18 cellular contexts compared by ENCODE assay signal in the genomic region with DNA sequence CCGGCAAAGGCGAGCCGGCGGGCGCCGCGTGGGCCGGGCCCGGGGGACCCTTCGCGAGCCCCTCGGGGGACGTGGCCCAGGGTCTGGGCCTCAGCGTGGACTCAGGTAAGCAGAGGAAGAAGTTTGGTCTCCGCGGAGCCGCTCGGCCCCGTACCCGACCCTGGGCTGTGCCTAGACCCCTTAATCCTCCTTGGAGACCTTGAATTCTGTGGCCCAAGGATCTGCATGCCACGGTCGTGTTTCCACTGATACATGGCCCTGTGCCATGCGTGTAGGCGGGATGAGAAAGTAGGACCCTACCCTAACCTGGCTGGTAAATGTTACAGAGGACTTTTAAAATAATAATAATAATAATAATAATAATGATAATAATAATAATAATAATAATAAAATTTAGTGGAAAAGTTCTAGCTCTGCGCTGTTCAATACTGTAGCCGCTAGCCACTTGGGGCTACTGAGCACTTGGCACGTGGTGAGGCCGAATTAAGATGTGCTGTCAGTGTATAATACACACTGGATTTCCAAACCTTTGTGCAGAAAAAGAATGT. TPM values are rescaled to one million over a fixed set of nuclear protein-coding genes. Genes with fewer than 3 reads are reported as not detected.
DNase-seq lines count a peak whose midpoint lies in the region; ATAC-seq, FAIRE-seq and TF ChIP-seq lines count a peak whose summit lies in the region.
"Had no signal": no experiment of that assay in that cellular context is flagged by ENCODE, and none has a peak within 500 bp of the region (broad histone marks: within the 10 kb centered on the region; RNA-seq: fewer than 3 reads in every experiment).

No MANE protein-coding gene starts in this region.

- H4K20me1 ChIP-seq in H1 (replicated peaks in 1 of 2; ENCODE audit: control insufficient read depth in 1 of 2, insufficient read depth in 2 of 2, low read length in 2 of 2) (peaks cover 2 to 10% of the 10 kb centered on the region in 2 experiments), smooth muscle cell (ENCODE audit: low read depth) (no peaks in the 10 kb centered on the region)

- TF ChIP-seq EP300 in H1 (IDR thresholded peaks at IDR 0.05; ENCODE audit: borderline replicate concordance in 1 of 2, low read depth in 2 of 2, low read length in 2 of 2), result no peak

- TF ChIP-seq CTCF in H1 (IDR thresholded peaks at IDR 0.05; ENCODE audit: control extremely low read depth in 1 of 3, insufficient read depth in 1 of 3, low read depth in 1 of 3, low read length in 3 of 3), result no peak
- no peak for TF ChIP-seq CTCF in smooth muscle cell (IDR thresholded peaks at IDR 0.05; ENCODE audit: borderline replicate concordance, insufficient read depth, poor library complexity, severe bottlenecking)
- TF ChIP-seq CTCF in BE2C (IDR thresholded peaks at IDR 0.05; ENCODE audit: low read depth, low read length), result no peak

- TF ChIP-seq POLR2A in H1 (IDR thresholded peaks at IDR 0.05; ENCODE audit: control extremely low read depth in 1 of 2, low read depth in 2 of 2, low read length in 2 of 2), result no peak

- no peak overlapping the region for H3K23ac ChIP-seq in H1 (ENCODE audit: insufficient read length)

- DNase-seq in H1 (ENCODE audit: low read depth in 1 of 2, low spot score in 2 of 2) (no peak), smooth muscle cell (lab: John Stamatoyannopoulos, UW; ENCODE audit: unreplicated experiment) (no peak), ecto neural progenitor cell (ENCODE audit: low spot score) (no peak), BE2C (no peak)
- DNase-seq in activated T-helper 2 cell treated with anti-CD3 and anti-CD28 coated beads, Interferon-gamma antibody, Interleukin-2, Interleukin-4, amounts not matched to agents 10 μg/mL and 5 μg/mL and 100 μg/mL, durations not matched to agents 14 hours and 24 hours and 36 hours (ENCODE audit: low spot score), result no peak
- DNase-seq: activated CD4-positive, CD25-positive, alpha-beta regulatory T cell; activated gamma-delta T cell treated with Interleukin-2 at 50 U/mL for 16 hours; MM.1S; NCI-H510A; Right ventricle myocardium superior; stimulated activated CD4-positive, alpha-beta T cell treated with anti-CD3 and anti-CD28 coated beads, Interleukin-2, amount 100 ng/mL, for 24 hours had no signal

- no peaks in the 10 kb centered on the region for H3K9me3 Mint-ChIP-seq in activated T-helper 2 cell treated with anti-CD3 and anti-CD28 coated beads, Interferon-gamma antibody, Interleukin-2, Interleukin-4, amounts not matched to agents 10 μg/mL and 5 μg/mL and 100 μg/mL, durations not matched to agents 14 hours and 24 hours and 36 hours
- no peaks in the 10 kb centered on the region for H3K9me3 Mint-ChIP-seq in stimulated activated memory B cell treated with anti-CD40 and anti-IgM and Interleukin-4, amounts not matched to agents 10 μg/mL and 1 μg/mL and 100 μg/mL, for 72 hours
- H3K9me3 Mint-ChIP-seq: T-helper 1 cell treated with Interleukin-12 subunit alpha and Interleukin-12 subunit beta and Interleukin-4 antibody, amounts not matched to agents 30 μg/mL and 1 μg/mL, for 36 hours had no signal

- H3K27me3 Mint-ChIP-seq in activated T-helper 2 cell treated with anti-CD3 and anti-CD28 coated beads, Interferon-gamma antibody, Interleukin-2, Interleukin-4, amounts not matched to agents 10 μg/mL and 5 μg/mL and 100 μg/mL, durations not matched to agents 14 hours and 24 hours and 36 hours (ENCODE audit: low read depth), result peaks cover 85% of the 10 kb centered on the region
- peaks cover 77% of the 10 kb centered on the region for H3K27me3 Mint-ChIP-seq in stimulated activated memory B cell treated with anti-CD40 and anti-IgM and Interleukin-4, amounts not matched to agents 10 μg/mL and 1 μg/mL and 100 μg/mL, for 72 hours

- H3K4me3 Mint-ChIP-seq in activated T-helper 2 cell treated with anti-CD3 and anti-CD28 coated beads, Interferon-gamma antibody, Interleukin-2, Interleukin-4, amounts not matched to agents 10 μg/mL and 5 μg/mL and 100 μg/mL, durations not matched to agents 14 hours and 24 hours and 36 hours (ENCODE audit: low read depth), result no peak overlapping the region
- no peak overlapping the region for H3K4me3 Mint-ChIP-seq in stimulated activated memory B cell treated with anti-CD40 and anti-IgM and Interleukin-4, amounts not matched to agents 10 μg/mL and 1 μg/mL and 100 μg/mL, for 72 hours
- H3K4me3 Mint-ChIP-seq: T-helper 1 cell treated with Interleukin-12 subunit alpha and Interleukin-12 subunit beta and Interleukin-4 antibody, amounts not matched to agents 30 μg/mL and 1 μg/mL, for 36 hours had no signal

- no peak overlapping the region for H4K91ac ChIP-seq in H1 (replicated peaks; ENCODE audit: insufficient read length, low read length)

- H3K9me3 ChIP-seq in HUES64 (ENCODE audit: insufficient read depth, low read depth, low read length) (no peaks in the 10 kb centered on the region), H1 (ENCODE audit: insufficient read depth in 2 of 2, low read depth in 1 of 2, low read length in 1 of 2) (no peaks in the 10 kb centered on the region), mesodermal cell (ENCODE audit: control insufficient read depth, low read length) (no peaks in the 10 kb centered on the region), smooth muscle cell (replicated peaks; ENCODE audit: low read depth) (no peaks in the 10 kb centered on the region), BE2C (no peaks in the 10 kb centered on the region)

- H3K4me1 ChIP-seq in HUES64 (ENCODE audit: insufficient read depth, low read length) (peaks cover 18% of the 10 kb centered on the region), H1 (replicated peaks in 1 of 4; ENCODE audit: control insufficient read depth in 3 of 4, insufficient read depth in 4 of 4, low read length in 3 of 4) (peaks cover 0 to 10% (median 1%) of the 10 kb centered on the region in 4 experiments; a peak in 4 of 7 replicates), mesodermal cell (ENCODE audit: control insufficient read depth, insufficient read depth, low read length, poor library complexity, severe bottlenecking) (peaks cover 6% of the 10 kb centered on the region), smooth muscle cell (ENCODE audit: low read depth) (peaks cover 10% of the 10 kb centered on the region), BE2C (no peaks in the 10 kb centered on the region)

- H3K36me3 ChIP-seq in HUES64 (ENCODE audit: insufficient read depth, low read length) (no peaks in the 10 kb centered on the region), H1 (ENCODE audit: control insufficient read depth in 2 of 4, insufficient read depth in 4 of 4, low read length in 3 of 4) (no peaks in the 10 kb centered on the region), mesodermal cell (ENCODE audit: control insufficient read depth, insufficient read depth, low read length) (no peaks in the 10 kb centered on the region), smooth muscle cell (ENCODE audit: low read depth) (no peaks in the 10 kb centered on the region), BE2C (no peaks in the 10 kb centered on the region)

- H3K36me3 Mint-ChIP-seq in activated T-helper 2 cell treated with anti-CD3 and anti-CD28 coated beads, Interferon-gamma antibody, Interleukin-2, Interleukin-4, amounts not matched to agents 10 μg/mL and 5 μg/mL and 100 μg/mL, durations not matched to agents 14 hours and 24 hours and 36 hours (ENCODE audit: low read depth), result no peaks in the 10 kb centered on the region
- H3K36me3 Mint-ChIP-seq in stimulated activated memory B cell treated with anti-CD40 and anti-IgM and Interleukin-4, amounts not matched to agents 10 μg/mL and 1 μg/mL and 100 μg/mL, for 72 hours, result no peaks in the 10 kb centered on the region

- H2BK12ac ChIP-seq in H1 (ENCODE audit: low read depth, low read length), result 0 out of 2 replicates have a peak overlapping the region, but pooled peaks have one; percentile 42

- POLR2A ChIA-PET in H1 (lab: Charles Lee; ENCODE audit: partially characterized antibody), result interaction anchor here (0.6 kb wide), 1 partner anchor 17 kb away, joined by 3 read pairs; no protein-coding TSS in a partner anchor

- no peak overlapping the region for H3K4ac ChIP-seq in H1 (replicated peaks; ENCODE audit: insufficient read length, low read depth, low read length)

- H2AK5ac ChIP-seq in H1 (ENCODE audit: low read depth, low read length), result no peak overlapping the region

- no peaks in the 10 kb centered on the region for H3K4me1 Mint-ChIP-seq in activated T-helper 2 cell treated with anti-CD3 and anti-CD28 coated beads, Interferon-gamma antibody, Interleukin-2, Interleukin-4, amounts not matched to agents 10 μg/mL and 5 μg/mL and 100 μg/mL, durations not matched to agents 14 hours and 24 hours and 36 hours (ENCODE audit: low read depth)
- peaks cover 5% of the 10 kb centered on the region for H3K4me1 Mint-ChIP-seq in stimulated activated memory B cell treated with anti-CD40 and anti-IgM and Interleukin-4, amounts not matched to agents 10 μg/mL and 1 μg/mL and 100 μg/mL, for 72 hours

- no peak overlapping the region for H4K5ac ChIP-seq in H1 (ENCODE audit: insufficient read length, low read depth, low read length)

- H3K4me2 ChIP-seq in H1 (ENCODE audit: insufficient read depth in 1 of 2, low read depth in 2 of 2, low read length in 2 of 2) (peak overlapping the region; percentile 72 to 96), smooth muscle cell (peak overlapping the region; percentile 89)

- ATAC-seq in stimulated activated memory B cell treated with anti-CD40 and anti-IgM and Interleukin-4, amounts not matched to agents 10 μg/mL and 1 μg/mL and 100 μg/mL, for 72 hours, result no peak

- H2BK120ac ChIP-seq in H1 (replicated peaks; ENCODE audit: low read depth, low read length), result no peak overlapping the region

- peaks cover 6% of the 10 kb centered on the region; the same call in 1 of the 2 replicates for H3K23me2 ChIP-seq in H1 (ENCODE audit: low read depth, low read length)

- no peak overlapping the region for H4K8ac ChIP-seq in H1 (ENCODE audit: extremely low read depth, insufficient read depth, low read length)

- 7% methylated on average over 28 of the region's 28 CpGs for WGBS in HUES64
- WGBS in H1 (ENCODE audit: extremely low coverage in 1 of 2, insufficient coverage in 1 of 2, insufficient read length in 1 of 2, insufficient replicate concordance in 2 of 2, low coverage in 1 of 2, low lambda C conversion rate in 2 of 2, missing lambda C conversion rate in 1 of 2), 2 experiments, result 8% methylated on average over 19 of the region's 28 CpGs; no CpG with 5 or more reads in 1 of the 2 experiments
- 6 to 32% methylated on average over 6 to 24 of the region's 28 CpGs for WGBS in mesodermal cell (ENCODE audit: insufficient coverage in 2 of 2), 2 experiments
- 13% methylated on average over 15 of the region's 28 CpGs for WGBS in smooth muscle cell (ENCODE audit: low lambda C conversion rate)

- FAIRE-seq in H1 (lab: Jason Lieb, UNC), result no peak

- H3K27ac Mint-ChIP-seq in activated T-helper 2 cell treated with anti-CD3 and anti-CD28 coated beads, Interferon-gamma antibody, Interleukin-2, Interleukin-4, amounts not matched to agents 10 μg/mL and 5 μg/mL and 100 μg/mL, durations not matched to agents 14 hours and 24 hours and 36 hours, result no peak overlapping the region
- H3K27ac Mint-ChIP-seq in stimulated activated memory B cell treated with anti-CD40 and anti-IgM and Interleukin-4, amounts not matched to agents 10 μg/mL and 1 μg/mL and 100 μg/mL, for 72 hours, result no peak overlapping the region
- H3K27ac Mint-ChIP-seq: T-helper 1 cell treated with Interleukin-12 subunit alpha and Interleukin-12 subunit beta and Interleukin-4 antibody, amounts not matched to agents 30 μg/mL and 1 μg/mL, for 36 hours had no signal

- H3K27ac ChIP-seq in HUES64 (ENCODE audit: low read depth, low read length), result no peak overlapping the region
- no peak overlapping the region for H3K27ac ChIP-seq in H1 (ENCODE audit: low read depth, low read length)
- no peak overlapping the region for H3K27ac ChIP-seq in mesodermal cell (ENCODE audit: low read depth, low read length, severe bottlenecking)
- no peak overlapping the region for H3K27ac ChIP-seq in smooth muscle cell (ENCODE audit: low read depth)

- no peaks in the 10 kb centered on the region for H3K79me2 ChIP-seq in H1 (ENCODE audit: control insufficient read depth in 1 of 2, insufficient read depth in 2 of 2, low read length in 2 of 2)
- H3K79me2 ChIP-seq in smooth muscle cell (ENCODE audit: low read depth), result no peaks in the 10 kb centered on the region

- H2BK15ac ChIP-seq in H1 (ENCODE audit: low read length), result no peak overlapping the region

- H3K27me3 ChIP-seq in HUES64 (ENCODE audit: insufficient read depth, low read length) (peaks cover 100% of the 10 kb centered on the region), H1 (replicated peaks in 1 of 4; ENCODE audit: control insufficient read depth in 3 of 4, extremely low read depth in 1 of 4, insufficient read depth in 3 of 4, low read length in 3 of 4) (peaks cover 53 to 79% (median 67%) of the 10 kb centered on the region in 4 experiments), smooth muscle cell (ENCODE audit: low read depth) (peaks cover 100% of the 10 kb centered on the region), BE2C (peaks cover 92% of the 10 kb centered on the region)

- intact Hi-C loops in activated T-helper 2 cell treated with anti-CD3 and anti-CD28 coated beads, Interferon-gamma antibody, Interleukin-2, Interleukin-4, amounts not matched to agents 10 μg/mL and 5 μg/mL and 100 μg/mL, durations not matched to agents 14 hours and 24 hours and 36 hours (cut with micrococcal nuclease), result loop anchor here (5.0 kb wide), 1 partner anchor 636 kb away; a partner anchor contains a TSS

- no peak overlapping the region for H3K18ac ChIP-seq in H1 (ENCODE audit: extremely low read depth, low read length)

- no peak for TF ChIP-seq RAD21 in H1 (IDR thresholded peaks at IDR 0.05 in 1 of 2, conservative IDR thresholded peaks at IDR 0.05 in 1 of 2; ENCODE audit: low read depth in 2 of 2, low read length in 2 of 2)

- H3K9ac ChIP-seq in HUES64 (ENCODE audit: low read depth, low read length) (no peak overlapping the region), H1 (replicated peaks in 1 of 4; ENCODE audit: extremely low read depth in 1 of 4, low read depth in 3 of 4, low read length in 3 of 4) (peak overlapping the region in 1 of 4 experiments; percentile 37; a peak in 1 of 7 replicates), smooth muscle cell (ENCODE audit: low read depth) (no peak overlapping the region)

- no peaks in the 10 kb centered on the region for H3F3A ChIP-seq in smooth muscle cell (ENCODE audit: low read depth)

- no peak overlapping the region for H3K56ac ChIP-seq in H1 (replicated peaks; ENCODE audit: insufficient read length, low read depth, low read length)

- no peak overlapping the region for H3K14ac ChIP-seq in H1 (ENCODE audit: insufficient read length)

- H2BK5ac ChIP-seq in H1 (ENCODE audit: low read depth, low read length), result no peak overlapping the region

- H3K4me3 ChIP-seq in HUES64 (ENCODE audit: low read length) (peak overlapping the region; percentile 56), H1 (ENCODE audit: extremely low read depth in 1 of 4, insufficient read depth in 2 of 4, low read depth in 3 of 4, low read length in 4 of 4) (peak overlapping the region; percentile 25 to 64 (median 44)), mesodermal cell (ENCODE audit: extremely low read depth, insufficient read depth, low read length, poor library complexity, severe bottlenecking) (peak overlapping the region; percentile 7), smooth muscle cell (peak overlapping the region; percentile 44), BE2C (ENCODE audit: low read depth, low read length) (no peak overlapping the region)

- H2AFZ ChIP-seq in H1 (ENCODE audit: low read length) (peak overlapping the region; percentile 70; the same call in 1 of the 2 replicates), smooth muscle cell (ENCODE audit: low read depth) (no peak overlapping the region)

- CTCF ChIA-PET in H1 (lab: Charles Lee; ENCODE audit: partially characterized antibody), result interaction anchor here (0.5 to 4.5 kb wide), 7 partner anchors 8 to 307 kb away, joined by 3 to 20 read pairs (median 4); no protein-coding TSS in a partner anchor

- H2BK20ac ChIP-seq in H1 (ENCODE audit: low read length), result no peak overlapping the region

- no peaks in the 10 kb centered on the region for H3K79me1 ChIP-seq in H1 (ENCODE audit: low read depth, low read length)

RNA-seq across cellular contexts. Expression of a gene that starts 5.7 kb away (rescaled TPM):
- 0.10 TPM for polyA plus RNA-seq in HUES64 (2013, experiment 1 of 2)
- not detected for polyA plus RNA-seq in HUES64 (2013, experiment 2 of 2)
- total RNA-seq in H1 (2021; fragmentation: NEBNext Ultra II Directional; extraction: Animal tissue kit (Norgen Biotek cat#: 25700)), result 0.13 TPM in 1 of 2 replicates, not detected in the other
- polyA plus RNA-seq in H1 (2011; rRNA removed) (0.09 TPM in 1 of 2 replicates, not detected in the other), smooth muscle cell (not detected in 2 replicates)
- 0.04 TPM for polyA plus RNA-seq in H1 (2011; cell fraction: cytosol; rRNA removed)
- polyA plus RNA-seq in H1 (2011; cell fraction: nucleus; rRNA removed), result 0.04 TPM
- polyA plus RNA-seq in H1 (2012, experiment 1 of 2), result 0.13 to 0.21 TPM in 2 of 4 replicates, not detected in the others
- polyA plus RNA-seq in H1 (2012, experiment 2 of 2), result not detected
- 0.16 TPM for polyA plus RNA-seq in H1 (2013, experiment 1 of 2)
- polyA plus RNA-seq in H1 (2013, experiment 2 of 2), result 0.33 TPM
- polyA minus RNA-seq in H1 (2011; rRNA and poly(A)+ RNA removed), result not detected in 2 replicates
- polyA minus RNA-seq in H1 (2011; cell fraction: cytosol; rRNA and poly(A)+ RNA removed), result not detected
- polyA minus RNA-seq in H1 (2011; cell fraction: nucleus; rRNA and poly(A)+ RNA removed), result not detected
- 0.44 TPM for polyA plus RNA-seq in mesodermal cell (2013, experiment 1 of 2)
- 0.51 TPM for polyA plus RNA-seq in mesodermal cell (2013, experiment 2 of 2)
- not detected in 2 replicates for total RNA-seq in smooth muscle cell
- total RNA-seq in activated T-helper 2 cell treated with anti-CD3 and anti-CD28 coated beads, Interferon-gamma antibody, Interleukin-2, Interleukin-4, amounts not matched to agents 10 μg/mL and 5 μg/mL and 100 μg/mL, durations not matched to agents 14 hours and 24 hours and 36 hours, result not detected in 2 replicates
- not detected for polyA plus RNA-seq in BE2C (2012; ENCODE audit: insufficient read depth, insufficient read length, low read depth)
- total RNA-seq: HT1080, kidney epithelial cell, Right ventricle myocardium superior had no signal
- polyA plus RNA-seq: BJ had no signal
